1 cellular context compared by ENCODE assay signal in genomic region chr15:90194655-90195054, GRCh38.
A peak's percentile ranks its signal among the peaks of the same experiment; 100 is the strongest.
TF ChIP-seq lines count a peak whose summit lies in the region.

No MANE protein-coding gene starts in this region.

TF ChIP-seq in HepG2, 621 proteins besides CTCF, POLR2A, EP300 and RAD21:
- TF ChIP-seq MAFF (IDR thresholded peaks at IDR 0.05; ENCODE audit: low read depth, low read length), result 0 out of 2 replicates have a peak, but pooled peaks have one; percentile 28
- TF ChIP-seq ZBTB43 (CRISPR knock-in tag; conservative IDR thresholded peaks at IDR 0.05), result no peak
- TF ChIP-seq ZNF678 (CRISPR knock-in tag; IDR thresholded peaks at IDR 0.05), result no peak
- no peak for TF ChIP-seq CHD4 (IDR thresholded peaks at IDR 0.05; ENCODE audit: borderline replicate concordance, low read length)
